Comparison of ENCODE assay signal across 19 cellular contexts in the genomic region with DNA sequence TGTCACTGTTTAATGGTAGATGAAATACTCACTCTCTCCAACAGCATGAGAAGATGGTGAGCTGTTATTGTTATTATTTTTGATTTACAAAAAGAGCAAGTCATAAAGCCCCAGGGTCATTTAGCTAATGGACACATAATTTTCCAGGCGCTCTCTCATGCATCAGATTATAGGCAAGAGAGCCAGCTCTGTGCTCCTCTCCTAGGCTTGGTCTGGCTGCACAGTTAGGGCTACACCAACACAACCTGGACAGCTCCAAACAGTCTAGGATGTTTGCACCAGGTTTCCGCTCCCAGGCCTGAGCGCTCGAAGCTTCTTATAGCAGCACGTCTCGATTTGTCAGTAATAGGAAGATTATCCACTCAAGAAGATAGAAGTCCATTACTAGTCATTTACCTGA.
DNase-seq lines count a peak whose midpoint lies in the region; TF ChIP-seq lines count a peak whose summit lies in the region.
"Had no signal": no experiment of that assay in that cellular context is flagged by ENCODE, and none has a peak within 500 bp of the region (broad histone marks: within the 10 kb centered on the region; RNA-seq: fewer than 3 reads in every experiment).

No MANE protein-coding gene starts in this region.

- no peaks in the 10 kb centered on the region for H3K36me3 ChIP-seq in endodermal cell (ENCODE audit: control insufficient read depth, insufficient read depth, low read length)
- H3K36me3 ChIP-seq: BLaER1, HAP-1 had no signal

- no peaks in the 10 kb centered on the region for H3K27me3 Mint-ChIP-seq in endodermal cell (ENCODE audit: insufficient read depth)
- peaks cover 18% of the 10 kb centered on the region for H3K27me3 Mint-ChIP-seq in activated T-helper 2 cell treated with anti-CD3 and anti-CD28 coated beads, Interferon-gamma antibody, Interleukin-2, Interleukin-4, amounts not matched to agents 10 μg/mL and 5 μg/mL and 100 μg/mL, durations not matched to agents 14 hours and 24 hours and 36 hours (ENCODE audit: low read depth)

- peaks cover 3% of the 10 kb centered on the region for H3K27me3 ChIP-seq in endodermal cell (ENCODE audit: control insufficient read depth, insufficient read depth, low read length, poor library complexity, severe bottlenecking)
- H3K27me3 ChIP-seq: BLaER1 had no signal

- WGBS in endodermal cell (ENCODE audit: insufficient coverage in 1 of 2, insufficient read length in 1 of 2), 2 experiments = 89 to 92% methylated on average over 6 of the region's 6 CpGs

- H3K4me3 ChIP-seq in endodermal cell (ENCODE audit: low read length) (no peak overlapping the region), foreskin fibroblast (ENCODE audit: low read depth in 1 of 2, low read length in 2 of 2) (no peak overlapping the region)
- H3K4me3 ChIP-seq: A549, BLaER1, HAP-1 had no signal

- H3K4me1 Mint-ChIP-seq in endodermal cell = peaks cover 2% of the 10 kb centered on the region
- H3K4me1 Mint-ChIP-seq in activated T-helper 2 cell treated with anti-CD3 and anti-CD28 coated beads, Interferon-gamma antibody, Interleukin-2, Interleukin-4, amounts not matched to agents 10 μg/mL and 5 μg/mL and 100 μg/mL, durations not matched to agents 14 hours and 24 hours and 36 hours (ENCODE audit: low read depth) = no peaks in the 10 kb centered on the region
- H3K4me1 Mint-ChIP-seq: CD4-positive, CD25-positive, alpha-beta regulatory T cell had no signal

- intact Hi-C loops in activated T-helper 2 cell treated with anti-CD3 and anti-CD28 coated beads, Interferon-gamma antibody, Interleukin-2, Interleukin-4, amounts not matched to agents 10 μg/mL and 5 μg/mL and 100 μg/mL, durations not matched to agents 14 hours and 24 hours and 36 hours (cut with micrococcal nuclease) = no loop called here

- DNase-seq in activated CD8-positive, alpha-beta memory T cell treated with anti-CD3 and anti-CD28 coated beads, Interleukin-2, amount 50 U/mL, for 48 hours = peak; percentile 6
- no peak for DNase-seq in activated CD8-positive, alpha-beta memory T cell treated with anti-CD3 and anti-CD28 coated beads, Interleukin-2, amount 50 U/mL, for 4 hours
- DNase-seq in endodermal cell (peak; percentile 14), left kidney (ENCODE audit: low read depth, low spot score) (peak; percentile 33), amygdala (lab: John Stamatoyannopoulos, UW) (no peak), foreskin fibroblast (no peak)
- no peak for DNase-seq in activated T-helper 2 cell treated with anti-CD3 and anti-CD28 coated beads, Interferon-gamma antibody, Interleukin-2, Interleukin-4, amounts not matched to agents 10 μg/mL and 5 μg/mL and 100 μg/mL, durations not matched to agents 14 hours and 24 hours and 36 hours (ENCODE audit: low spot score)
- DNase-seq: 8988T; Caco-2; CD4-positive, CD25-positive, alpha-beta regulatory T cell; CD8-positive, alpha-beta T cell; DMS153; DND-41; GOT3 had no signal

- no peaks in the 10 kb centered on the region for H3K4me1 ChIP-seq in endodermal cell (ENCODE audit: control insufficient read depth, insufficient read depth, low read length)
- H3K4me1 ChIP-seq: Caco-2, HAP-1 had no signal

- no peak overlapping the region for H3K27ac ChIP-seq in endodermal cell (ENCODE audit: low read depth, low read length)
- H3K27ac ChIP-seq: BLaER1, C4-2B had no signal

- no peak overlapping the region for H3K4me3 Mint-ChIP-seq in endodermal cell
- no peak overlapping the region for H3K4me3 Mint-ChIP-seq in activated T-helper 2 cell treated with anti-CD3 and anti-CD28 coated beads, Interferon-gamma antibody, Interleukin-2, Interleukin-4, amounts not matched to agents 10 μg/mL and 5 μg/mL and 100 μg/mL, durations not matched to agents 14 hours and 24 hours and 36 hours (ENCODE audit: low read depth)
- H3K4me3 Mint-ChIP-seq: CD4-positive, CD25-positive, alpha-beta regulatory T cell; CD8-positive, alpha-beta T cell; HFFc6 had no signal

- TF ChIP-seq CTCF in endodermal cell (conservative IDR thresholded peaks at IDR 0.05) (no peak), foreskin fibroblast (IDR thresholded peaks at IDR 0.05; ENCODE audit: low read depth, low read length) (no peak)

- no peak overlapping the region for H3K27ac Mint-ChIP-seq in endodermal cell
- H3K27ac Mint-ChIP-seq in activated T-helper 2 cell treated with anti-CD3 and anti-CD28 coated beads, Interferon-gamma antibody, Interleukin-2, Interleukin-4, amounts not matched to agents 10 μg/mL and 5 μg/mL and 100 μg/mL, durations not matched to agents 14 hours and 24 hours and 36 hours = no peak overlapping the region
- H3K27ac Mint-ChIP-seq: CD4-positive, CD25-positive, alpha-beta regulatory T cell; CD8-positive, alpha-beta T cell; HFFc6 had no signal

- no peak overlapping the region for H3K9ac ChIP-seq in endodermal cell (ENCODE audit: extremely low read depth, low read length, poor library complexity, severe bottlenecking)
- H3K9ac ChIP-seq: BLaER1 had no signal

- H3K9me3 Mint-ChIP-seq in endodermal cell = no peaks in the 10 kb centered on the region
- H3K9me3 Mint-ChIP-seq in activated T-helper 2 cell treated with anti-CD3 and anti-CD28 coated beads, Interferon-gamma antibody, Interleukin-2, Interleukin-4, amounts not matched to agents 10 μg/mL and 5 μg/mL and 100 μg/mL, durations not matched to agents 14 hours and 24 hours and 36 hours = no peaks in the 10 kb centered on the region
- H3K9me3 Mint-ChIP-seq: CD8-positive, alpha-beta T cell; HFFc6 had no signal

- H3K9me3 ChIP-seq in endodermal cell (ENCODE audit: control insufficient read depth, low read length) = no peaks in the 10 kb centered on the region
- H3K9me3 ChIP-seq: A549, BLaER1, Caco-2, HAP-1 had no signal

- H3K36me3 Mint-ChIP-seq in endodermal cell (ENCODE audit: low read depth) = no peaks in the 10 kb centered on the region
- H3K36me3 Mint-ChIP-seq in activated T-helper 2 cell treated with anti-CD3 and anti-CD28 coated beads, Interferon-gamma antibody, Interleukin-2, Interleukin-4, amounts not matched to agents 10 μg/mL and 5 μg/mL and 100 μg/mL, durations not matched to agents 14 hours and 24 hours and 36 hours (ENCODE audit: low read depth) = no peaks in the 10 kb centered on the region
- H3K36me3 Mint-ChIP-seq: CD4-positive, CD25-positive, alpha-beta regulatory T cell; CD8-positive, alpha-beta T cell had no signal

Comparison
In these comparisons a context has a peak if more than half of its experiments do, and no peak if none do; other contexts are left out.
1. DNase-seq: peak in activated CD8-positive, alpha-beta memory T cell treated with anti-CD3 and anti-CD28 coated beads, Interleukin-2, amount 50 U/mL, for 48 hours (single experiment), endodermal cell (single experiment) and left kidney (single experiment); none in activated CD8-positive, alpha-beta memory T cell treated with anti-CD3 and anti-CD28 coated beads, Interleukin-2, amount 50 U/mL, for 4 hours (single experiment), amygdala (0 of 56), foreskin fibroblast (0 of 2) and activated T-helper 2 cell treated with anti-CD3 and anti-CD28 coated beads, Interferon-gamma antibody, Interleukin-2, Interleukin-4, amounts not matched to agents 10 μg/mL and 5 μg/mL and 100 μg/mL, durations not matched to agents 14 hours and 24 hours and 36 hours (single experiment).